24 cellular contexts compared by ENCODE assay signal in the genomic region with DNA sequence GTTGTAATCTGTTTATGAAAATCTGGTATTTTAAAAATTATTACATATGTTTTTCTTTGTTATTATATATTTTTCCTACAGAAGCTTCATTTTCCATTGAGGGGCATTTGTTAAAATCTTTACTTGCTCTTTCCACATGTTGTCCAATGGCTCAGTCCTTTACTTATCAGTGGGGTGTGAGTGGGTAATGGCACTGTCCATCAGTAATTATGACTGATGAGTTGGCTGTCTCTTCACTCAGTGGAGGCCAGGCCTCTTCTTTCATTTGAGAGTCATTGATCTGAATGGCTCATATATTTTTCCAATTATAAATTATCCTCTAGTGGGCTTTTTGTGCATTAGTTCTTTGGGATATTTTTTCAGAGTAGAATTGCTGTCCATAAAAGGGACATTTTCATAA.
"Had no signal": no experiment of that assay in that cellular context is flagged by ENCODE, and none has a peak within 500 bp of the region (broad histone marks: within the 10 kb centered on the region; RNA-seq: fewer than 3 reads in every experiment).

No MANE protein-coding gene starts in this region.

- H3K27ac Mint-ChIP-seq: dendritic cell treated with granulocyte-macrophage colony-stimulating factor and Interleukin-4, amounts not matched to agents 40 ng/mL and 50 ng/mL, for 4 days; endodermal cell; mesothelial cell of epicardium had no signal

- H3K27me3 Mint-ChIP-seq: dendritic cell treated with granulocyte-macrophage colony-stimulating factor and Interleukin-4, amounts not matched to agents 40 ng/mL and 50 ng/mL, for 4 days; effector memory CD8-positive, alpha-beta T cell had no signal

- H3K27ac ChIP-seq: colonic mucosa, foreskin keratinocyte, gastroesophageal sphincter, heart right ventricle, left lung, lower lobe of right lung had no signal

- ATAC-seq: effector memory CD8-positive, alpha-beta T cell; esophagus mucosa; foreskin keratinocyte; gastroesophageal sphincter; heart right ventricle; left cardiac atrium; left lung; left ventricle myocardium superior; lower lobe of right lung; mucosa of descending colon had no signal

- H3K4me1 ChIP-seq: colonic mucosa, foreskin keratinocyte, left lung had no signal

- H3K36me3 ChIP-seq: colonic mucosa, gastroesophageal sphincter, heart right ventricle, left lung, lower lobe of right lung had no signal

- H3K27me3 ChIP-seq: colonic mucosa, foreskin keratinocyte, gastroesophageal sphincter, heart right ventricle, left lung had no signal

- H3K9me3 ChIP-seq: colonic mucosa, gastroesophageal sphincter, heart right ventricle, left lung, lower lobe of right lung, mucosa of descending colon had no signal

- DNase-seq: colonic mucosa; cortex of kidney; effector CD8-positive, alpha-beta T cell; effector memory CD8-positive, alpha-beta T cell; endodermal cell; erythroblast; foreskin keratinocyte; head of caudate nucleus; heart right ventricle; hippocampal formation; left cardiac atrium; left lung; left ventricle myocardium superior; lower lobe of right lung; mesenchymal stem cell; mucosa of descending colon had no signal

- H3K9me3 Mint-ChIP-seq: dendritic cell treated with granulocyte-macrophage colony-stimulating factor and Interleukin-4, amounts not matched to agents 40 ng/mL and 50 ng/mL, for 4 days; effector memory CD8-positive, alpha-beta T cell; endodermal cell; mesothelial cell of epicardium had no signal

- H3K4me3 Mint-ChIP-seq: dendritic cell treated with granulocyte-macrophage colony-stimulating factor and Interleukin-4, amounts not matched to agents 40 ng/mL and 50 ng/mL, for 4 days; effector memory CD8-positive, alpha-beta T cell; endodermal cell; mesothelial cell of epicardium had no signal

- FAIRE-seq: endometrium, frontal cortex, islet of Langerhans, keratinocyte had no signal

- H3K4me3 ChIP-seq: colonic mucosa, gastroesophageal sphincter, heart right ventricle, left lung, lower lobe of right lung, mucosa of descending colon had no signal
